9 cellular contexts compared by ENCODE assay signal in the genomic region with DNA sequence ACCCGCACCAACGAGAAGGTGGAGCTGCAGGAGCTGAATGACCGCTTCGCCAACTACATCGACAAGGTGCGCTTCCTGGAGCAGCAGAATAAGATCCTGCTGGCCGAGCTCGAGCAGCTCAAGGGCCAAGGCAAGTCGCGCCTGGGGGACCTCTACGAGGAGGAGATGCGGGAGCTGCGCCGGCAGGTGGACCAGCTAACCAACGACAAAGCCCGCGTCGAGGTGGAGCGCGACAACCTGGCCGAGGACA. TPM values are rescaled to one million over a fixed set of nuclear protein-coding genes. Genes with fewer than 3 reads are reported as not detected.
A peak's percentile ranks its signal among the peaks of the same experiment; 100 is the strongest.
DNase-seq lines count a peak whose midpoint lies in the region; ATAC-seq and TF ChIP-seq lines count a peak whose summit lies in the region.
"Had no signal": no experiment of that assay in that cellular context is flagged by ENCODE, and none has a peak within 500 bp of the region (broad histone marks: within the 10 kb centered on the region; RNA-seq: fewer than 3 reads in every experiment).

No MANE protein-coding gene starts in this region.

- peaks cover 6 to 30% of the 10 kb centered on the region in 2 donors for H3K4me1 ChIP-seq in muscle layer of duodenum (ENCODE audit: control insufficient read depth in 1 of 2, insufficient read depth in 2 of 2, low read length in 2 of 2)

- in situ Hi-C loops in GM13977 (cut with MboI; ENCODE audit: low pct_unique_long_range_greater_than_20kb, low sequenced_read_pairs, unreplicated experiment) = no loop called here

- H3K4me3 Mint-ChIP-seq in MCF 10A (ENCODE audit: unreplicated experiment) = peak overlapping the region; percentile 76

- POLR2A ChIA-PET in MCF 10A (lab: Yijun Ruan, JAX) = interaction anchor here (0.7 to 6.0 kb wide), 16 partner anchors 11 to 414 kb away, joined by 3 to 126 read pairs (median 5); partner anchors contain the start of genes RSU1 and TRDMT1

- TF ChIP-seq CTCF in GM12864 (IDR thresholded peaks at IDR 0.05; ENCODE audit: low read depth, low read length, missing control alignments) (no peak), MCF 10A (IDR thresholded peaks at IDR 0.05; ENCODE audit: unreplicated experiment) (no peak), GM13977 (IDR thresholded peaks at IDR 0.05; ENCODE audit: extremely low read depth, insufficient read depth, missing control alignments) (no peak)

- CTCF ChIA-PET in MCF 10A (lab: Yijun Ruan, JAX) = interaction anchor here (0.7 to 2.6 kb wide), 15 partner anchors 8 to 402 kb away, joined by 3 to 23 read pairs (median 4); partner anchors contain the start of gene TRDMT1

- no peaks in the 10 kb centered on the region for H3K27me3 Mint-ChIP-seq in MCF 10A (ENCODE audit: insufficient read depth, unreplicated experiment)

- no peaks in the 10 kb centered on the region for H3K27me3 ChIP-seq in muscle layer of duodenum (ENCODE audit: low read depth, low read length)

- intact Hi-C loops in MCF 10A (cut with micrococcal nuclease) = loop anchor here (2.0 to 5.0 kb wide), 2 partner anchors 167 to 337 kb away; no protein-coding TSS in a partner anchor

- H3K9me3 Mint-ChIP-seq in MCF 10A (ENCODE audit: unreplicated experiment) = no peaks in the 10 kb centered on the region

- H3K9me3 ChIP-seq in muscle layer of duodenum (ENCODE audit: control insufficient read depth in 1 of 2, low read length in 2 of 2) = no peaks in the 10 kb centered on the region

- peaks cover 18% of the 10 kb centered on the region for H3K4me1 Mint-ChIP-seq in MCF 10A (ENCODE audit: insufficient read depth, unreplicated experiment)

- peaks cover 33 to 57% of the 10 kb centered on the region in 2 donors for H3K36me3 ChIP-seq in muscle layer of duodenum (ENCODE audit: control insufficient read depth in 1 of 2, insufficient read depth in 2 of 2, low read length in 2 of 2)

- H3K27ac ChIP-seq in muscle layer of duodenum (ENCODE audit: low read length) = peak overlapping the region; percentile 96
- H3K27ac ChIP-seq: VCaP had no signal

- no peak for DNase-seq in GM12864 (ENCODE audit: low read depth)
- DNase-seq in MCF 10A (ENCODE audit: unreplicated experiment) = peak; percentile 47
- no peak for DNase-seq in ecto neural progenitor cell (ENCODE audit: low spot score)
- DNase-seq in GM13977 (ENCODE audit: low spot score) = no peak

- H3K4me3 ChIP-seq in GM12864 (ENCODE audit: low read depth, low read length) (peak overlapping the region; percentile 59), muscle layer of duodenum (ENCODE audit: low read depth in 1 of 2, low read length in 2 of 2) (peak overlapping the region; percentile 95 to 98)

- H3K27ac Mint-ChIP-seq in MCF 10A (ENCODE audit: low read depth, unreplicated experiment) = peak overlapping the region; percentile 95

- ATAC-seq in HG03097 (IDR thresholded peaks at IDR 0.05; ENCODE audit: low FRiP score, unreplicated experiment) (peak; percentile 2), GM19328 (IDR thresholded peaks at IDR 0.05; ENCODE audit: unreplicated experiment) (no peak), HG03460 (IDR thresholded peaks at IDR 0.05; ENCODE audit: unreplicated experiment) (no peak)

- no TSS peak for BruUV-seq in MCF 10A (replicated peaks; lab: Mats Ljungman, UMichigan)

- peaks cover 56% of the 10 kb centered on the region for H3K36me3 Mint-ChIP-seq in MCF 10A (ENCODE audit: insufficient read depth, unreplicated experiment)

RNA-seq across cellular contexts. Expression of gene VIM, which starts 1.6 kb away (rescaled TPM):
- total RNA-seq in MCF 10A (2022) = 1,413 and 1,430 TPM in 2 replicates

RNA-seq across cellular contexts. Expression of gene TRDMT1, which starts 28.2 kb away (rescaled TPM):
- total RNA-seq in MCF 10A (2022) = 5.4 and 8.7 TPM in 2 replicates
